1 cellular context compared by ENCODE assay signal in the genomic region with DNA sequence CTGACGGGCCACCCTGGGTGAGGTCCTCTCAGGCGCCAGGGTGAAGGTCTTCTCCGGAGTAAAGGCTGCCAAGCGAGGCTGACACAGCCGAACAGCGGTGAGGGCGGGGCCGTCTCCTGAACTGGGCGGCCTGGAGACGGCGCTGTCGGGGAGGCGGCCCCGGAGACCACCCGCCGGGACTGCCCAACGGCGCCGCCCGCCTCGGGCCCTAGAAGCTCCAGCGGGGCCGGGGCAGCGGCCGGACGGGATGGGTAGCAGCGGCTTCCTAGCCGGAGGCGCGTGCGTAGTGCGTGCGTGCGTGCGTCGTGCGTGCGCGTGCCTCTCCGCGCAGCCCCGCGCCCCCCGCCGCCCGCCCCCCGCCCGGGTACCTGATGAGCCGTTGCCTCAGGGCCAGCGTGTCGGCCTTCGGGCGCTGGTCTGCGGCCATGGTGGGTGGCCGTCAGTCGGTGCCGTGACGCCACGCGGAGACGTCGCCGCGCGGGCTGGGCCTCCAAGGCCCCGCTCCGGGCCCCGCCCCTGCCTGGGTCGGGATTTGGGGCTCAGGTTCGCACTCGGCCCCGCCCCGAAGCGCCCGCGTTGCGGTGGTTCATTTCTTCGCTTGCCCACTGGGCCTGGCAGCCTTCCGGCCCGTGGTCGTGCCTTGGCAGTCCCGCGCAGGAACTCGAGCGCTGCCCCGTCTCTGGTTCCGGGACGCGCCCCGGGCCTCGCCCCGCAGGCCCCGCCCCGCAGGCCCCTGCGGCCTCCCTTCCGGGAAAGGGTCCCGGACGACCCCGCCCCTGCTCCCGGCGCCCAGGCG.
TF ChIP-seq lines count a peak whose summit lies in the region.

Gene PHYKPL (minus strand): TSS at position 679 of the 796 bp plus-strand sequence. CDS start 252 bp downstream, at position 427.

TF ChIP-seq in A549, 52 proteins besides CTCF, POLR2A, EP300 and RAD21 (continued from another document):
- TF ChIP-seq TFCP2L1 (CRISPR knock-in tag; IDR thresholded peaks at IDR 0.05) (no peak), EHMT2 (IDR thresholded peaks at IDR 0.05; ENCODE audit: low read depth) (no peak), HDAC2 (IDR thresholded peaks at IDR 0.05) (no peak), HOXA7 (CRISPR knock-in tag; IDR thresholded peaks at IDR 0.05) (no peak)
- TF ChIP-seq, protein P1, sequence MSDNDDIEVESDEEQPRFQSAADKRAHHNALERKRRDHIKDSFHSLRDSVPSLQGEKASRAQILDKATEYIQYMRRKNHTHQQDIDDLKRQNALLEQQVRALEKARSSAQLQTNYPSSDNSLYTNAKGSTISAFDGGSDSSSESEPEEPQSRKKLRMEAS (IDR thresholded peaks at IDR 0.05): peak; percentile 79
